ENCODE assay signal across 8 cellular contexts in genomic region chr15:40844543-40844981, GRCh38. TPM values are rescaled to one million over a fixed set of nuclear protein-coding genes. Genes with fewer than 3 reads are reported as not detected.
A peak's percentile ranks its signal among the peaks of the same experiment; 100 is the strongest.
DNase-seq lines count a peak whose midpoint lies in the region; ATAC-seq and TF ChIP-seq lines count a peak whose summit lies in the region.

No MANE protein-coding gene starts in this region.

- H3K4me1 Mint-ChIP-seq in progenitor cell of endocrine pancreas (ENCODE audit: low read depth) = peaks cover 37% of the 10 kb centered on the region

- DNase-seq in M059J (ENCODE audit: low read depth) (peak; percentile 18), activated T-cell treated with anti-CD3 and anti-CD28 coated beads for 48 hours (ENCODE audit: low read depth) (peak; percentile 35), fibroblast of the aortic adventitia (ENCODE audit: low read depth) (no peak), progenitor cell of endocrine pancreas (ENCODE audit: low spot score, unreplicated experiment) (peak; percentile 43), putamen (ENCODE audit: low spot score) (no peak)

- peaks cover 35 to 49% (median 44%) of the 10 kb centered on the region in 10 experiments for H3K4me1 ChIP-seq in BLaER1 treated with 17β-estradiol and CSF1 and Interleukin-3, amounts not matched to agents 10 nM and 100 nM

- H4K20me1 ChIP-seq in BLaER1 treated with 17β-estradiol and CSF1 and Interleukin-3, amounts not matched to agents 10 nM and 100 nM = peaks cover 0 to 28% (median 6%) of the 10 kb centered on the region in 11 experiments; a peak in 9 of 22 replicates

- peak overlapping the region; percentile 96 for H3K4me3 Mint-ChIP-seq in progenitor cell of endocrine pancreas (ENCODE audit: low read depth)

- no peaks in the 10 kb centered on the region for H3K27me3 Mint-ChIP-seq in progenitor cell of endocrine pancreas

- H3K9ac ChIP-seq in BLaER1 treated with 17β-estradiol and CSF1 and Interleukin-3, amounts not matched to agents 10 nM and 100 nM = peak overlapping the region; percentile 74 to 89 (median 84)

- peaks cover 0 to 6% (median 0%) of the 10 kb centered on the region in 11 experiments; a peak in 5 of 22 replicates for H3K27me3 ChIP-seq in BLaER1 treated with 17β-estradiol and CSF1 and Interleukin-3, amounts not matched to agents 10 nM and 100 nM

- H3K9me3 Mint-ChIP-seq in progenitor cell of endocrine pancreas (ENCODE audit: low read depth) = no peaks in the 10 kb centered on the region

- peak overlapping the region; percentile 99 for H3K27ac Mint-ChIP-seq in progenitor cell of endocrine pancreas

- H3K4me2 ChIP-seq in BLaER1 treated with 17β-estradiol and CSF1 and Interleukin-3, amounts not matched to agents 10 nM and 100 nM = peak overlapping the region; percentile 77 to 100 (median 95)

- H3K36me3 ChIP-seq in BLaER1 treated with 17β-estradiol and CSF1 and Interleukin-3, amounts not matched to agents 10 nM and 100 nM = peaks cover 1 to 9% (median 5%) of the 10 kb centered on the region in 11 experiments; a peak in 17 of 22 replicates

- H3K36me3 Mint-ChIP-seq in progenitor cell of endocrine pancreas (ENCODE audit: insufficient read depth) = peaks cover 8% of the 10 kb centered on the region

- TF ChIP-seq CTCF in fibroblast of the aortic adventitia (IDR thresholded peaks at IDR 0.05; ENCODE audit: insufficient read depth, low read length) = no peak
- TF ChIP-seq CTCF in progenitor cell of endocrine pancreas (IDR thresholded peaks at IDR 0.05; ENCODE audit: unreplicated experiment) = no peak

- no peak for ATAC-seq in HG03196 (IDR thresholded peaks at IDR 0.05; ENCODE audit: unreplicated experiment)
- no peak for ATAC-seq in HG03354 (IDR thresholded peaks at IDR 0.05; ENCODE audit: poor library complexity, severe bottlenecking, unreplicated experiment)

- H3K27ac ChIP-seq in BLaER1 treated with 17β-estradiol and CSF1 and Interleukin-3, amounts not matched to agents 10 nM and 100 nM = peak overlapping the region; percentile 66 to 82 (median 75)

- no peaks in the 10 kb centered on the region for H3K9me3 ChIP-seq in BLaER1 treated with 17β-estradiol and CSF1 and Interleukin-3, amounts not matched to agents 10 nM and 100 nM (replicated peaks in 1 of 11)

- H3K4me3 ChIP-seq in BLaER1 treated with 17β-estradiol and CSF1 and Interleukin-3, amounts not matched to agents 10 nM and 100 nM = peak overlapping the region; percentile 75 to 96 (median 90)
- peak overlapping the region; percentile 28 for H3K4me3 ChIP-seq in fibroblast of the aortic adventitia (ENCODE audit: low read depth, low read length)

RNA-seq across cellular contexts. Expression of gene SPINT1, which starts 0.7 kb away (rescaled TPM):
- 8.3 and 15.5 TPM in 2 replicates for total RNA-seq in M059J (2014; rRNA removed; shearing (Covaris generic))
- total RNA-seq in fibroblast of the aortic adventitia (ENCODE audit: low replicate concordance) (not detected in 2 replicates), progenitor cell of endocrine pancreas (213 and 217 TPM in 2 replicates)

RNA-seq across cellular contexts. Expression of gene PPP1R14D, which starts 16.1 kb away (rescaled TPM):
- not detected in 2 replicates for total RNA-seq in M059J (2014; rRNA removed; shearing (Covaris generic))
- not detected in 2 replicates for total RNA-seq in fibroblast of the aortic adventitia (ENCODE audit: low replicate concordance)
- total RNA-seq in progenitor cell of endocrine pancreas = 0.81 and 1.5 TPM in 2 replicates

RNA-seq across cellular contexts. Expression of gene RHOV, which starts 29.5 kb away (rescaled TPM):
- 0.12 TPM in 1 of 2 replicates, not detected in the other for total RNA-seq in M059J (2014; rRNA removed; shearing (Covaris generic))
- total RNA-seq in fibroblast of the aortic adventitia (ENCODE audit: low replicate concordance) (0.82 TPM in 1 of 2 replicates, not detected in the other), progenitor cell of endocrine pancreas (4.4 and 5.1 TPM in 2 replicates)

RNA-seq across cellular contexts. Expression of gene DNAJC17, which starts 37.3 kb away (rescaled TPM):
- 26.1 and 31.5 TPM in 2 replicates for total RNA-seq in M059J (2014; rRNA removed; shearing (Covaris generic))
- total RNA-seq in fibroblast of the aortic adventitia (ENCODE audit: low replicate concordance) (21.6 and 33.5 TPM in 2 replicates), progenitor cell of endocrine pancreas (41.0 and 43.1 TPM in 2 replicates)

RNA-seq across cellular contexts. Expression of gene ZFYVE19, which starts 37.7 kb away (rescaled TPM):
- 45.9 and 60.7 TPM in 2 replicates for total RNA-seq in M059J (2014; rRNA removed; shearing (Covaris generic))
- 13.0 and 24.9 TPM in 2 replicates for total RNA-seq in fibroblast of the aortic adventitia (ENCODE audit: low replicate concordance)
- 25.2 and 28.1 TPM in 2 replicates for total RNA-seq in progenitor cell of endocrine pancreas

Comparison
In these comparisons a context has a peak if more than half of its experiments do, and no peak if none do; other contexts are left out.
1. DNase-seq: peak in M059J (single experiment), activated T-cell treated with anti-CD3 and anti-CD28 coated beads for 48 hours (single experiment) and progenitor cell of endocrine pancreas (single experiment); none in fibroblast of the aortic adventitia (single experiment) and putamen (single experiment).